8 cellular contexts compared by ENCODE assay signal in the genomic region with DNA sequence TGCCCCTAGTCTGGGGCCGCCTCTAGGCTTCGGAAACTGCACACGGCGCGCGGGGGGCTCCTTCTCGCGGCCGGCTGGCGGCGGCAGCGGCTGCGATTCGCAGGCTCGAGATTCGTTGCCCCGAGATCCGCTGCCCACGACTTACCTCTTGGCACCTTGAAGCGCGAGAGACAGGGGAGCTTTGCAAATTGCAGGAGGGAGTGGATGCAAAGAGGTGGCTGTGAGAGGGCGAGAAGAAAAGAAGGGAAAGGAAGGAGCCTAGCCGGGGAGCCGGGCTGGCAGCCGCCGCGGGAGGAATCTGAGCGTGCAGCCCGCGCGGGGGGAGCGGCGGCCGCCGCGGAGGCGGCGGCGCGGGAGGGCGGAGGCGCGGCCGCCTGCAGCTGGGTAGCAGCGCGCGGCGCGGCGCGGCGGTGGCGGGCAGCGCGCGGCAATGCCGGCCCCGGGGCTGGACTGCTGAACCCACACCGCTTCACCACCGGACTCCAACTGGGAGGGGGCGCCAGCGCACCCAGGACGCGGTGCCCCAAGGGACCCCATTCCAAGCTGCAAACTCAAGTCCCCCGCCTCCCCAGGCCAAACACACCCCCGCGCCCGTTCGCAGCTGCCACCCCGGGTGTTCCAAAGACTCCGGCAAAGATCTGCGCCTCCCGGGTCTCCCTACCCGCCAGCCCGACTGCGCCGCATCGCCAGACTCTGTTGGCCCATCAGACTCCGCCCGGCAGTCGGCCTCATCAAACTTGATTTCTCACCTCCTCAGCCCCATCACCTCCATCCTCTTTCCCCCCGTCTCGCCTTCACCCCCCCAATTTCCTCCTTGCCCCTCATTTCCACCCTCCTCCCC. TPM values are rescaled to one million over a fixed set of nuclear protein-coding genes. Genes with fewer than 3 reads are reported as not detected.
DNase-seq lines count a peak whose midpoint lies in the region; ATAC-seq and TF ChIP-seq lines count a peak whose summit lies in the region.

No MANE protein-coding gene starts in this region.

- ATAC-seq in naive thymus-derived CD4-positive, alpha-beta T cell = peak; percentile 52

- H3K9me3 ChIP-seq in GM23248 (ENCODE audit: low read depth) (no peaks in the 10 kb centered on the region), OCI-LY7 (ENCODE audit: low read length) (no peaks in the 10 kb centered on the region), subcutaneous abdominal adipose tissue (ENCODE audit: control insufficient read depth in 5 of 5, low read length in 5 of 5) (no peaks in the 10 kb centered on the region)
- no peaks in the 10 kb centered on the region for H3K9me3 ChIP-seq in naive thymus-derived CD4-positive, alpha-beta T cell (ENCODE audit: control insufficient read depth in 2 of 3, low read length in 3 of 3)

- BruUV-seq in OCI-LY7 (replicated peaks; lab: Mats Ljungman, UMichigan) = no TSS peak

- peaks cover 71% of the 10 kb centered on the region for H3K36me3 Mint-ChIP-seq in activated T-helper 2 cell treated with anti-CD3 and anti-CD28 coated beads, Interferon-gamma antibody, Interleukin-2, Interleukin-4, amounts not matched to agents 10 μg/mL and 5 μg/mL and 100 μg/mL, durations not matched to agents 14 hours and 24 hours and 36 hours (ENCODE audit: low read depth)
- peaks cover 0 to 6% (median 0%) of the 10 kb centered on the region in 5 donors for H3K36me3 Mint-ChIP-seq in naive thymus-derived CD4-positive, alpha-beta T cell

- H4K20me1 ChIP-seq in GM23248 (ENCODE audit: insufficient read depth) (no peaks in the 10 kb centered on the region), OCI-LY7 (ENCODE audit: insufficient read depth, low read length) (no peaks in the 10 kb centered on the region)

- peaks cover 45% of the 10 kb centered on the region for H3K4me1 Mint-ChIP-seq in activated T-helper 2 cell treated with anti-CD3 and anti-CD28 coated beads, Interferon-gamma antibody, Interleukin-2, Interleukin-4, amounts not matched to agents 10 μg/mL and 5 μg/mL and 100 μg/mL, durations not matched to agents 14 hours and 24 hours and 36 hours (ENCODE audit: low read depth)
- H3K4me1 Mint-ChIP-seq in naive thymus-derived CD4-positive, alpha-beta T cell = peaks cover 13 to 52% (median 43%) of the 10 kb centered on the region in 7 donors

- peak overlapping the region; percentile 81 for H2AFZ ChIP-seq in GM23248
- H2AFZ ChIP-seq in OCI-LY7 (ENCODE audit: low read length) = no peak overlapping the region

- H3K27me3 ChIP-seq in GM23248 (replicated peaks; ENCODE audit: insufficient read depth) (no peaks in the 10 kb centered on the region), subcutaneous abdominal adipose tissue (ENCODE audit: control insufficient read depth in 5 of 5, insufficient read depth in 4 of 5, low read length in 5 of 5) (peaks cover 18 to 34% (median 28%) of the 10 kb centered on the region in 5 donors)
- peaks cover 8% of the 10 kb centered on the region in 2 donors for H3K27me3 ChIP-seq in naive thymus-derived CD4-positive, alpha-beta T cell (ENCODE audit: control insufficient read depth in 2 of 2, insufficient read depth in 2 of 2, low read length in 2 of 2)

- H3K79me2 ChIP-seq in GM23248 (ENCODE audit: insufficient read depth) (peaks cover 82% of the 10 kb centered on the region), OCI-LY7 (ENCODE audit: insufficient read depth, low read depth, low read length) (no peaks in the 10 kb centered on the region)

- CTCF ChIA-PET in AG04449 (lab: Yijun Ruan, JAX) (interaction anchor here (0.8 to 3.2 kb wide), 9 partner anchors 16 to 946 kb away, joined by 3 to 27 read pairs (median 5); no protein-coding TSS in a partner anchor), OCI-LY7 (lab: Charles Lee; ENCODE audit: unreplicated experiment) (no interaction called here)
- CTCF ChIA-PET in naive thymus-derived CD4-positive, alpha-beta T cell (lab: Charles Lee) = interaction anchor here (0.9 to 3.6 kb wide), 4 partner anchors 286 to 766 kb away, joined by 3 to 27 read pairs (median 8); no protein-coding TSS in a partner anchor

- WGBS in GM23248 (ENCODE audit: low coverage in 1 of 2, low lambda C conversion rate in 2 of 2, missing lambda C conversion rate in 2 of 2), 2 experiments = 1 to 3% methylated on average over 35 to 65 of the region's 83 CpGs

- in situ Hi-C loops in GM23248 (cut with MboI) = no loop called here

- peak overlapping the region; percentile 95 for H3K4me2 ChIP-seq in GM23248 (ENCODE audit: unreplicated experiment)
- H3K4me2 ChIP-seq in OCI-LY7 (ENCODE audit: low read length) = peak overlapping the region; percentile 70

- H3K4me3 ChIP-seq in AG04449 (ENCODE audit: low read depth, low read length) = peak overlapping the region; percentile 96
- peak overlapping the region; percentile 98 for H3K4me3 ChIP-seq in GM23248
- H3K4me3 ChIP-seq in OCI-LY7 (ENCODE audit: low read depth, low read length, poor library complexity, severe bottlenecking) = peak overlapping the region; percentile 52
- peak overlapping the region; percentile 80 for H3K4me3 ChIP-seq in naive thymus-derived CD4-positive, alpha-beta T cell (ENCODE audit: low read length)
- H3K4me3 ChIP-seq in subcutaneous abdominal adipose tissue (ENCODE audit: low read depth in 1 of 5, low read length in 5 of 5) = peak overlapping the region; percentile 55 to 78 (median 71)

- peak overlapping the region; percentile 99 for H3K27ac Mint-ChIP-seq in activated T-helper 2 cell treated with anti-CD3 and anti-CD28 coated beads, Interferon-gamma antibody, Interleukin-2, Interleukin-4, amounts not matched to agents 10 μg/mL and 5 μg/mL and 100 μg/mL, durations not matched to agents 14 hours and 24 hours and 36 hours
- H3K27ac Mint-ChIP-seq in naive thymus-derived CD4-positive, alpha-beta T cell = peak overlapping the region; percentile 54 to 95 (median 81)

- peak overlapping the region; percentile 100 for H3K4me3 Mint-ChIP-seq in activated T-helper 2 cell treated with anti-CD3 and anti-CD28 coated beads, Interferon-gamma antibody, Interleukin-2, Interleukin-4, amounts not matched to agents 10 μg/mL and 5 μg/mL and 100 μg/mL, durations not matched to agents 14 hours and 24 hours and 36 hours (ENCODE audit: low read depth)
- peak overlapping the region; percentile 89 to 99 (median 94) for H3K4me3 Mint-ChIP-seq in naive thymus-derived CD4-positive, alpha-beta T cell

- intact Hi-C loops in OCI-LY7 (cut with micrococcal nuclease; ENCODE audit: unreplicated experiment) = loop anchor here (5.0 to 10.0 kb wide), 3 partner anchors 45 to 503 kb away; a partner anchor contains a TSS
- intact Hi-C loops in activated T-helper 2 cell treated with anti-CD3 and anti-CD28 coated beads, Interferon-gamma antibody, Interleukin-2, Interleukin-4, amounts not matched to agents 10 μg/mL and 5 μg/mL and 100 μg/mL, durations not matched to agents 14 hours and 24 hours and 36 hours (cut with micrococcal nuclease) = loop anchor here (1.0 to 5.0 kb wide), 4 partner anchors 380 to 590 kb away; no protein-coding TSS in a partner anchor
- intact Hi-C loops in naive thymus-derived CD4-positive, alpha-beta T cell (cut with micrococcal nuclease) = loop anchor here (1.0 to 10.0 kb wide), 13 partner anchors 45 to 945 kb away; a partner anchor contains a TSS

- H3K4me1 ChIP-seq in GM23248 (ENCODE audit: insufficient read depth) (peaks cover 23% of the 10 kb centered on the region), OCI-LY7 (ENCODE audit: insufficient read depth, low read length, poor library complexity, severe bottlenecking) (peaks cover 34% of the 10 kb centered on the region), subcutaneous abdominal adipose tissue (ENCODE audit: control insufficient read depth in 5 of 5, insufficient read depth in 5 of 5, low read length in 5 of 5) (peaks cover 0 to 46% (median 45%) of the 10 kb centered on the region in 5 donors)
- peaks cover 17 to 24% of the 10 kb centered on the region in 2 donors for H3K4me1 ChIP-seq in naive thymus-derived CD4-positive, alpha-beta T cell (ENCODE audit: control insufficient read depth in 2 of 2, insufficient read depth in 2 of 2, low read length in 2 of 2)

- DNase-seq in AG04449 (ENCODE audit: low read depth, low spot score) (no peak), GM23248 (peak; percentile 82), OCI-LY7 (ENCODE audit: low spot score) (peak; percentile 20), fibroblast of peridontal ligament (ENCODE audit: extremely low read depth) (peak; percentile 88), inferior parietal cortex (ENCODE audit: extremely low spot score) (no peak)
- DNase-seq in activated T-helper 2 cell treated with anti-CD3 and anti-CD28 coated beads, Interferon-gamma antibody, Interleukin-2, Interleukin-4, amounts not matched to agents 10 μg/mL and 5 μg/mL and 100 μg/mL, durations not matched to agents 14 hours and 24 hours and 36 hours (ENCODE audit: low spot score) = peak; percentile 64
- DNase-seq in naive thymus-derived CD4-positive, alpha-beta T cell = peak in 7 of 9 donors; percentile 41 to 69 (median 44)

- H3K36me3 ChIP-seq in GM23248 (ENCODE audit: low read depth) (no peaks in the 10 kb centered on the region), OCI-LY7 (ENCODE audit: insufficient read depth, low read length) (no peaks in the 10 kb centered on the region), subcutaneous abdominal adipose tissue (ENCODE audit: control insufficient read depth in 5 of 5, insufficient read depth in 5 of 5, low read length in 5 of 5) (no peaks in the 10 kb centered on the region)
- H3K36me3 ChIP-seq in naive thymus-derived CD4-positive, alpha-beta T cell (ENCODE audit: control insufficient read depth in 2 of 3, insufficient read depth in 3 of 3, low read length in 3 of 3) = peaks cover 0 to 4% (median 0%) of the 10 kb centered on the region in 3 experiments

- POLR2A ChIA-PET in AG04449 (lab: Yijun Ruan, JAX) (interaction anchor here (0.6 to 1.4 kb wide), 3 partner anchors 44 to 371 kb away, joined by 4 to 8 read pairs (median 5); a partner anchor contains a TSS), OCI-LY7 (lab: Charles Lee) (no interaction called here)
- POLR2A ChIA-PET in naive thymus-derived CD4-positive, alpha-beta T cell (lab: Charles Lee) = interaction anchor here (0.6 to 4.1 kb wide), 11 partner anchors 10 to 766 kb away, joined by 3 to 21 read pairs (median 6); a partner anchor contains a TSS

- H3K27ac ChIP-seq in GM23248 (peak overlapping the region; percentile 80), OCI-LY7 (ENCODE audit: low read depth, low read length, poor library complexity, severe bottlenecking) (no peak overlapping the region), subcutaneous abdominal adipose tissue (ENCODE audit: low read depth, low read length) (no peak overlapping the region)
- peak overlapping the region; percentile 53 for H3K27ac ChIP-seq in naive thymus-derived CD4-positive, alpha-beta T cell (ENCODE audit: low read depth, low read length)

- H3K9me2 ChIP-seq in GM23248 (ENCODE audit: insufficient read depth) (no peaks in the 10 kb centered on the region), OCI-LY7 (ENCODE audit: insufficient read depth, low read length) (no peaks in the 10 kb centered on the region)

- peaks cover 22% of the 10 kb centered on the region; the same call in 1 of the 2 replicates for H3F3A ChIP-seq in GM23248 (ENCODE audit: insufficient read depth)

- TF ChIP-seq CTCF in AG04449 (IDR thresholded peaks at IDR 0.05; ENCODE audit: insufficient read depth, low read length, missing control alignments) = peak; percentile 55
- 0 out of 2 replicates have a peak, but pooled peaks have one; percentile 16 for TF ChIP-seq CTCF in OCI-LY7 (conservative IDR thresholded peaks at IDR 0.05; ENCODE audit: low read length)

- no peaks in the 10 kb centered on the region for H3K9me3 Mint-ChIP-seq in activated T-helper 2 cell treated with anti-CD3 and anti-CD28 coated beads, Interferon-gamma antibody, Interleukin-2, Interleukin-4, amounts not matched to agents 10 μg/mL and 5 μg/mL and 100 μg/mL, durations not matched to agents 14 hours and 24 hours and 36 hours
- peaks cover 0 to 2% (median 0%) of the 10 kb centered on the region in 11 donors for H3K9me3 Mint-ChIP-seq in naive thymus-derived CD4-positive, alpha-beta T cell

- H3K9ac ChIP-seq in GM23248 (peak overlapping the region; percentile 90), subcutaneous abdominal adipose tissue (ENCODE audit: low read length in 5 of 5) (peak overlapping the region in 3 of 5 donors; percentile 20 to 47 (median 41))

- H3K27me3 Mint-ChIP-seq in activated T-helper 2 cell treated with anti-CD3 and anti-CD28 coated beads, Interferon-gamma antibody, Interleukin-2, Interleukin-4, amounts not matched to agents 10 μg/mL and 5 μg/mL and 100 μg/mL, durations not matched to agents 14 hours and 24 hours and 36 hours (ENCODE audit: low read depth) = no peaks in the 10 kb centered on the region
- peaks cover 0 to 48% (median 26%) of the 10 kb centered on the region in 5 donors for H3K27me3 Mint-ChIP-seq in naive thymus-derived CD4-positive, alpha-beta T cell

RNA-seq across cellular contexts. Expression of a gene that starts 44.2 kb away (rescaled TPM):
- total RNA-seq in GM23248 (2014; rRNA removed; shearing (Covaris generic)) = 2.9 and 12.4 TPM in 2 replicates
- 9.3 TPM in 2 replicates for polyA plus RNA-seq in GM23248 (2016; fragmentation: Nextera tagmentation; extraction: Ambion mirVana)
- 0.44 and 1.1 TPM in 2 replicates for total RNA-seq in OCI-LY7 (2014; rRNA removed; shearing (Covaris generic))
- 6.6 and 7.1 TPM in 2 replicates for total RNA-seq in OCI-LY7 (2022)
- 14.8 and 19.4 TPM in 2 replicates for total RNA-seq in activated T-helper 2 cell treated with anti-CD3 and anti-CD28 coated beads, Interferon-gamma antibody, Interleukin-2, Interleukin-4, amounts not matched to agents 10 μg/mL and 5 μg/mL and 100 μg/mL, durations not matched to agents 14 hours and 24 hours and 36 hours
- 10 to 100 TPM in 4 of 5 experiments, 1 to 10 TPM in 1; 10.0 to 16.0 (median 12.7) TPM for total RNA-seq in naive thymus-derived CD4-positive, alpha-beta T cell
- 10 to 100 TPM in 1 of 2 donors, 1 to 10 TPM in 1; 8.0 to 15.5 TPM for polyA plus RNA-seq in naive thymus-derived CD4-positive, alpha-beta T cell

Comparison
In these comparisons a context has a peak if more than half of its experiments do, and no peak if none do; other contexts are left out.
1. DNase-seq: peak in GM23248 (single experiment), OCI-LY7 (single experiment), activated T-helper 2 cell treated with anti-CD3 and anti-CD28 coated beads, Interferon-gamma antibody, Interleukin-2, Interleukin-4, amounts not matched to agents 10 μg/mL and 5 μg/mL and 100 μg/mL, durations not matched to agents 14 hours and 24 hours and 36 hours (single experiment), fibroblast of peridontal ligament (single experiment) and naive thymus-derived CD4-positive, alpha-beta T cell (7 of 9); none in AG04449 (single experiment) and inferior parietal cortex (single experiment).
2. H3K27ac ChIP-seq: peak in GM23248 (single experiment) and naive thymus-derived CD4-positive, alpha-beta T cell (single experiment); none in OCI-LY7 (single experiment) and subcutaneous abdominal adipose tissue (single experiment).
3. Peak in every context shown above with its lines, with median percentiles within 50 percentile points of each other: H3K4me3 ChIP-seq.